30 cellular contexts compared by ENCODE assay signal in the genomic region with DNA sequence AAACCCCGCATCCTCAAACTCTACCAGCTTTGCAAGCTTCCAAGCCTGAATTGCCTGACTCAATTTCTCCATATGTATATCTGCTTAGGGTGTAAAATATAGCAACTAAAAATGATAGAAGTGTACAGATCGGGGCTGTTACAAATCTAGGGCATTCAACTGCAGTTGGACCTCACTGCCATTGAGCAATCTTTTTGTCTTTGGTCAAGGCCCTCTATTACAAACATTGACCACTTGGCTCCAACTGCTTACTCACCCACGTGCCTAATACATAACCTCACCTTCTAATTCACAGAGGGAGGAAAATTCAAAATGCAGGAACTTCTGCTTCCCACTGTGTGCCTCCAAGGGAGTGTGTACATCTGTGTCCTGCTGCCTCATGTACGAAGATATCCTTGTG.
"Had no signal": no experiment of that assay in that cellular context is flagged by ENCODE, and none has a peak within 500 bp of the region (broad histone marks: within the 10 kb centered on the region; RNA-seq: fewer than 3 reads in every experiment).

No MANE protein-coding gene starts in this region.

- H3K4me3 ChIP-seq: Peyer's patch, SJSA1 had no signal

- H3K9me2 ChIP-seq: SK-N-SH had no signal

- H3K27me3 ChIP-seq: Peyer's patch, SJSA1 had no signal

- H3K27ac ChIP-seq: Peyer's patch, SJSA1 had no signal

- H3K4me1 ChIP-seq: Peyer's patch had no signal

- H3K4me2 ChIP-seq: SK-N-SH had no signal

- H3K9ac ChIP-seq: KMS-11, SK-N-SH had no signal

- H3K9me3 ChIP-seq: Peyer's patch, SJSA1, SK-N-SH had no signal

- DNase-seq: Karpas-422, KBM-7, MM.1S, MV-4-11, NCI-H1092, NCI-H1105, NCI-H1417 treated with DMSO at 0.1 percent for 48 hours, NCI-H1436 treated with DMSO at 0.1 percent for 48 hours, NCI-H1694 treated with DMSO at 0.1 percent for 48 hours, NCI-H187 treated with DMSO at 0.1 percent for 48 hours, NCI-H2029, NCI-H2081, NCI-H2107, NCI-H2171, NCI-H226, NCI-H446 treated with DMSO at 0.1 percent for 48 hours, NCI-H510A, NCI-H524, NCI-H526, NCI-H69, NCI-H748 treated with DMSO at 0.1 percent for 48 hours, NCI-H82, Peyer's patch, Right ventricle myocardium superior, RPMI8226, SHP77 treated with DMSO at 0.1 percent for 48 hours, SK-N-SH, SW 1271 had no signal
